ENCODE assay signal across 8 cellular contexts in the genomic region with DNA sequence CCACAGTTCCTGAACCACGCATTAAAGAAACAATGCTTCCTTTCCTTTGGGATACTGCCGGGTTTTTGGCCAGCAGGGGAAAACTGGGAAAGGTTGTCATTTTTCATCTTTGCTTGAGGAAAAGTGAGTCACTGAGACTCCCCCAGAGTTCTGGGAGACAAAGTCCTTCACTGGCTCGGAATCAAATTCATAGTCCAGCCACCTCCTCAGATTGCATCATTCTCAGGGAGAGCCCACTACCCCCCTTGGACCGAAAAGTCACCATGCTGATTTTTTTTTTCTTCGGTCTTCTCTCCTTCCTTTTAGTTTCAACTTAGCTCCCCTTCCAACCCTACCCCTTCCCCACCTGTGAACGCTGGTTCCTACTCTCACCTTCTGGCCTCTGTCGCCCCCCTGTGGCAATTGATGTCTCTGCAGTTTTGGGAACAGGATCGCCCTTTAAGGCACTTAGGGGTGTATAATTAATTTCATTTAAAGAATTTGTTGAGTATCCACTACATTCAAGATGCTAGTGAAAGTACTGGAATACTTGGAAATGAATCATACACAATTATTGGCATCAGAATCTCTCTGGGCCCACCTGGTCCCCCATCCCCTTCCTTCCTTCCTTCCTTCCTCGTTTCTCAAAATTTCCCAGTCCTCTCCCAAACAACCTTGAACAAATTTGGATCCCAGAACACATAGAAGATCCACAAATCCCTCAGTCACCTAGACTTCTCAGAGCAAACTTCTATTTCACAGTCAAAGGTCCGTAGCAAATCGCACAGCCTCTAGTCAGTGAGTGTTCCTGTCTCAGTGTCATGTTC. TPM values are rescaled to one million over a fixed set of nuclear protein-coding genes. Genes with fewer than 3 reads are reported as not detected.
DNase-seq lines count a peak whose midpoint lies in the region; ATAC-seq and TF ChIP-seq lines count a peak whose summit lies in the region.

No MANE protein-coding gene starts in this region.

- H3K4me3 ChIP-seq in CD4-positive, CD25-positive, alpha-beta regulatory T cell (ENCODE audit: low read depth, low read length), result no peak overlapping the region
- H3K4me3 ChIP-seq in GM23338, result 0 out of 2 replicates have a peak overlapping the region, but pooled peaks have one; percentile 19
- no peak overlapping the region for H3K4me3 ChIP-seq in PC-3 (ENCODE audit: low read length)
- peak overlapping the region; percentile 38; the same call in 1 of the 2 replicates for H3K4me3 ChIP-seq in iPS-20b (ENCODE audit: low read length)

- peaks cover 43% of the 10 kb centered on the region for H3K27me3 Mint-ChIP-seq in CD4-positive, CD25-positive, alpha-beta regulatory T cell
- H3K27me3 Mint-ChIP-seq in GM23338 (ENCODE audit: insufficient read depth, low read depth, poor library complexity), result peaks cover 11% of the 10 kb centered on the region
- peaks cover 44% of the 10 kb centered on the region for H3K27me3 Mint-ChIP-seq in activated naive CD4-positive, alpha-beta T cell treated with anti-CD3 and anti-CD28 coated beads, Interleukin-2, amount 10 ng/mL, durations not matched to agents 7 days and 5 days

- no peak overlapping the region for H3K27ac ChIP-seq in CD4-positive, CD25-positive, alpha-beta regulatory T cell (ENCODE audit: insufficient read depth, low read length, poor library complexity, severe bottlenecking)
- no peak overlapping the region for H3K27ac ChIP-seq in GM23338 (ENCODE audit: low read depth)
- H3K27ac ChIP-seq in PC-3 (ENCODE audit: low read length), result no peak overlapping the region
- H3K27ac ChIP-seq in iPS-20b (ENCODE audit: low read length), result no peak overlapping the region

- H3K4me2 ChIP-seq in GM23338, result peak overlapping the region; percentile 44
- H3K4me2 ChIP-seq in PC-3 (ENCODE audit: low read length), result 0 out of 2 replicates have a peak overlapping the region, but pooled peaks have one; percentile 2

- ATAC-seq in CD4-positive, CD25-positive, alpha-beta regulatory T cell (ENCODE audit: low read depth in 2 of 2), result no peak
- peak; percentile 68 for ATAC-seq in GM23338
- peak; percentile 39; the same call in 1 of the 2 replicates for ATAC-seq in PC-3
- ATAC-seq in HG02840 (IDR thresholded peaks at IDR 0.05; ENCODE audit: low FRiP score, unreplicated experiment), result no peak
- no peak for ATAC-seq in GM21526 (IDR thresholded peaks at IDR 0.05; ENCODE audit: low FRiP score, unreplicated experiment)

- no peaks in the 10 kb centered on the region for H3K9me3 ChIP-seq in CD4-positive, CD25-positive, alpha-beta regulatory T cell (ENCODE audit: control insufficient read depth in 2 of 2, low read length in 2 of 2)
- H3K9me3 ChIP-seq in PC-3 (ENCODE audit: low read length), result no peaks in the 10 kb centered on the region
- no peaks in the 10 kb centered on the region for H3K9me3 ChIP-seq in iPS-20b (ENCODE audit: insufficient read depth, low read depth, low read length)

- no peaks in the 10 kb centered on the region for H3K36me3 Mint-ChIP-seq in CD4-positive, CD25-positive, alpha-beta regulatory T cell
- H3K36me3 Mint-ChIP-seq in GM23338 (ENCODE audit: low read depth), result no peaks in the 10 kb centered on the region
- no peaks in the 10 kb centered on the region for H3K36me3 Mint-ChIP-seq in activated naive CD4-positive, alpha-beta T cell treated with anti-CD3 and anti-CD28 coated beads, Interleukin-2, amount 10 ng/mL, durations not matched to agents 7 days and 5 days

- no peak overlapping the region for H3K9ac ChIP-seq in PC-3 (ENCODE audit: low read length)
- H3K9ac ChIP-seq in iPS-20b (ENCODE audit: low read depth, low read length), result no peak overlapping the region

- intact Hi-C loops in PC-3 (cut with micrococcal nuclease), result loop anchor here (2.0 to 5.0 kb wide), 3 partner anchors 79 to 681 kb away; no protein-coding TSS in a partner anchor

- H3K4me1 ChIP-seq in CD4-positive, CD25-positive, alpha-beta regulatory T cell (ENCODE audit: control insufficient read depth, insufficient read depth, low read length, poor library complexity, severe bottlenecking), result no peaks in the 10 kb centered on the region
- H3K4me1 ChIP-seq in GM23338 (ENCODE audit: insufficient read depth) (peaks cover 12% of the 10 kb centered on the region), PC-3 (ENCODE audit: insufficient read depth, low read length) (peaks cover 4% of the 10 kb centered on the region; the same call in 1 of the 2 replicates), iPS-20b (ENCODE audit: insufficient read depth, low read length) (peaks cover 10% of the 10 kb centered on the region; the same call in 1 of the 2 replicates)

- H2AFZ ChIP-seq in GM23338 (peak overlapping the region; percentile 91), PC-3 (ENCODE audit: low read length) (no peak overlapping the region)

- no peak overlapping the region for H3K4me3 Mint-ChIP-seq in CD4-positive, CD25-positive, alpha-beta regulatory T cell
- peak overlapping the region; percentile 53; the same call in 2 of the 3 replicates for H3K4me3 Mint-ChIP-seq in GM23338
- H3K4me3 Mint-ChIP-seq in activated naive CD4-positive, alpha-beta T cell treated with anti-CD3 and anti-CD28 coated beads, Interleukin-2, amount 10 ng/mL, durations not matched to agents 7 days and 5 days, result no peak overlapping the region

- no peaks in the 10 kb centered on the region for H3K36me3 ChIP-seq in CD4-positive, CD25-positive, alpha-beta regulatory T cell (ENCODE audit: control insufficient read depth, insufficient read depth, low read length)
- H3K36me3 ChIP-seq in GM23338 (ENCODE audit: insufficient read depth) (no peaks in the 10 kb centered on the region), PC-3 (ENCODE audit: low read depth, low read length) (no peaks in the 10 kb centered on the region), iPS-20b (ENCODE audit: insufficient read depth, low read depth, low read length) (no peaks in the 10 kb centered on the region)

- peaks cover 0 to 4% (median 1%) of the 10 kb centered on the region in 4 donors for H3K4me1 Mint-ChIP-seq in CD4-positive, CD25-positive, alpha-beta regulatory T cell
- H3K4me1 Mint-ChIP-seq in GM23338, result peaks cover 40% of the 10 kb centered on the region
- no peaks in the 10 kb centered on the region for H3K4me1 Mint-ChIP-seq in activated naive CD4-positive, alpha-beta T cell treated with anti-CD3 and anti-CD28 coated beads, Interleukin-2, amount 10 ng/mL, durations not matched to agents 7 days and 5 days

- DNase-seq in CD4-positive, CD25-positive, alpha-beta regulatory T cell, result peak in 2 of 3 donors; percentile 10 to 38
- DNase-seq in GM23338 (ENCODE audit: low spot score), result peak; percentile 92
- DNase-seq in PC-3, result peak; percentile 73
- DNase-seq in activated naive CD4-positive, alpha-beta T cell treated with anti-CD3 and anti-CD28 coated beads, Interleukin-2, amount 10 ng/mL, durations not matched to agents 7 days and 5 days, result peak; percentile 65
- peak; percentile 13 for DNase-seq in stimulated activated CD4-positive, alpha-beta T cell treated with anti-CD3 and anti-CD28 coated beads, Interleukin-2, amount 100 ng/mL, for 4 hours (ENCODE audit: low read depth)

- no peaks in the 10 kb centered on the region for H3K79me2 ChIP-seq in GM23338 (replicated peaks; ENCODE audit: insufficient read depth)
- no peaks in the 10 kb centered on the region for H3K79me2 ChIP-seq in PC-3 (ENCODE audit: low read length)

- no peak overlapping the region for H3K27ac Mint-ChIP-seq in CD4-positive, CD25-positive, alpha-beta regulatory T cell
- no peak overlapping the region for H3K27ac Mint-ChIP-seq in GM23338
- no peak overlapping the region for H3K27ac Mint-ChIP-seq in activated naive CD4-positive, alpha-beta T cell treated with anti-CD3 and anti-CD28 coated beads, Interleukin-2, amount 10 ng/mL, durations not matched to agents 7 days and 5 days

- no peaks in the 10 kb centered on the region for H3K9me2 ChIP-seq in GM23338 (ENCODE audit: insufficient read depth)
- no peaks in the 10 kb centered on the region for H3K9me2 ChIP-seq in PC-3 (replicated peaks; ENCODE audit: low read length)

- peak; percentile 98 to 99 for TF ChIP-seq CTCF in GM23338 (conservative IDR thresholded peaks at IDR 0.05; ENCODE audit: low read depth in 2 of 2)
- peak; percentile 99 for TF ChIP-seq CTCF in PC-3 (conservative IDR thresholded peaks at IDR 0.05; ENCODE audit: low read depth, low read length)

- no TSS peak for BruUV-seq in PC-3 (replicated peaks; lab: Mats Ljungman, UMichigan)

- H3F3A ChIP-seq in GM23338 (replicated peaks; ENCODE audit: low read depth), result no peaks in the 10 kb centered on the region
- H3F3A ChIP-seq in PC-3 (ENCODE audit: low read length, unreplicated experiment), result no peaks in the 10 kb centered on the region

- H3K9me3 Mint-ChIP-seq in CD4-positive, CD25-positive, alpha-beta regulatory T cell, result peaks cover 0 to 1% (median 0%) of the 10 kb centered on the region in 7 donors
- H3K9me3 Mint-ChIP-seq in GM23338, result no peaks in the 10 kb centered on the region
- H3K9me3 Mint-ChIP-seq in activated naive CD4-positive, alpha-beta T cell treated with anti-CD3 and anti-CD28 coated beads, Interleukin-2, amount 10 ng/mL, durations not matched to agents 7 days and 5 days, result no peaks in the 10 kb centered on the region

- POLR2A ChIA-PET in PC-3 (lab: Charles Lee; ENCODE audit: unreplicated experiment), result no interaction called here

- CTCF ChIA-PET in PC-3 (lab: Charles Lee), result interaction anchor here (1.4 kb wide), 1 partner anchor 50 kb away, joined by 3 read pairs; no protein-coding TSS in a partner anchor
- CTCF ChIA-PET in activated naive CD4-positive, alpha-beta T cell treated with anti-CD3 and anti-CD28 coated beads, Interleukin-2, amount 10 ng/mL, durations not matched to agents 7 days and 5 days (lab: Charles Lee), result interaction anchor here (0.5 to 8.0 kb wide), 11 partner anchors 9 to 578 kb away, joined by 3 to 81 read pairs (median 5); no protein-coding TSS in a partner anchor

- H3K27me3 ChIP-seq in CD4-positive, CD25-positive, alpha-beta regulatory T cell (ENCODE audit: control insufficient read depth, insufficient read depth, low read length), result peaks cover 3% of the 10 kb centered on the region
- H3K27me3 ChIP-seq in GM23338 (ENCODE audit: insufficient read depth) (no peaks in the 10 kb centered on the region), PC-3 (ENCODE audit: low read length) (peaks cover 46% of the 10 kb centered on the region), iPS-20b (ENCODE audit: insufficient read depth, low read length) (peaks cover 12% of the 10 kb centered on the region)

- H4K20me1 ChIP-seq in GM23338 (replicated peaks; ENCODE audit: insufficient read depth) (no peaks in the 10 kb centered on the region), PC-3 (ENCODE audit: low read length) (no peaks in the 10 kb centered on the region)

RNA-seq across cellular contexts. Expression of a gene that starts 6.9 kb away (rescaled TPM):
- total RNA-seq in CD4-positive, CD25-positive, alpha-beta regulatory T cell, result not detected
- not detected for polyA plus RNA-seq in CD4-positive, CD25-positive, alpha-beta regulatory T cell
- not detected in 2 replicates for total RNA-seq in GM23338 (2014; rRNA removed; shearing (Covaris generic))
- 0.29 TPM in 1 of 2 replicates, not detected in the other for polyA plus RNA-seq in GM23338 (2016; fragmentation: Nextera tagmentation; extraction: Ambion mirVana)
- not detected in 2 replicates for total RNA-seq in PC-3 (2014; rRNA removed)

RNA-seq across cellular contexts. Expression of a gene that starts 40.1 kb away (rescaled TPM):
- total RNA-seq in CD4-positive, CD25-positive, alpha-beta regulatory T cell, result not detected
- not detected for polyA plus RNA-seq in CD4-positive, CD25-positive, alpha-beta regulatory T cell
- total RNA-seq in GM23338 (2014; rRNA removed; shearing (Covaris generic)), result 2.9 and 4.4 TPM in 2 replicates
- polyA plus RNA-seq in GM23338 (2016; fragmentation: Nextera tagmentation; extraction: Ambion mirVana), result 1.5 and 2.0 TPM in 2 replicates
- not detected in 2 replicates for total RNA-seq in PC-3 (2014; rRNA removed)

Comparison
In these comparisons a context has a peak if more than half of its experiments do, and no peak if none do; other contexts are left out.
1. ATAC-seq: peak in GM23338 (single experiment) and PC-3 (single experiment); none in CD4-positive, CD25-positive, alpha-beta regulatory T cell (0 of 2), HG02840 (single experiment) and GM21526 (single experiment).
2. DNase-seq: peak in every context shown above with its lines; median percentile 92 in GM23338; 73 in PC-3; 65 in activated naive CD4-positive, alpha-beta T cell treated with anti-CD3 and anti-CD28 coated beads, Interleukin-2, amount 10 ng/mL, durations not matched to agents 7 days and 5 days; 24 in CD4-positive, CD25-positive, alpha-beta regulatory T cell; 13 in stimulated activated CD4-positive, alpha-beta T cell treated with anti-CD3 and anti-CD28 coated beads, Interleukin-2, amount 100 ng/mL, for 4 hours.
3. H3K4me3 ChIP-seq: peak in GM23338 (single experiment) and iPS-20b (single experiment); none in CD4-positive, CD25-positive, alpha-beta regulatory T cell (single experiment) and PC-3 (single experiment).